10 cellular contexts compared by ENCODE assay signal in genomic region chr5:96721351-96721970, GRCh38. TPM values are rescaled to one million over a fixed set of nuclear protein-coding genes. Genes with fewer than 3 reads are reported as not detected.
DNase-seq lines count a peak whose midpoint lies in the region; ATAC-seq and TF ChIP-seq lines count a peak whose summit lies in the region.
"Had no signal": no experiment of that assay in that cellular context is flagged by ENCODE, and none has a peak within 500 bp of the region (broad histone marks: within the 10 kb centered on the region; RNA-seq: fewer than 3 reads in every experiment).

No MANE protein-coding gene starts in this region.

- peaks cover 97% of the 10 kb centered on the region for H3K79me2 ChIP-seq in GM23248 (ENCODE audit: insufficient read depth)

- H3K9ac ChIP-seq in GM23248 = no peak overlapping the region
- peak overlapping the region in 1 of 5 donors; percentile 41 for H3K9ac ChIP-seq in subcutaneous abdominal adipose tissue (ENCODE audit: low read length in 5 of 5)

- H3K9me3 ChIP-seq in GM23248 (ENCODE audit: low read depth) (no peaks in the 10 kb centered on the region), heart right ventricle (no peaks in the 10 kb centered on the region), subcutaneous abdominal adipose tissue (ENCODE audit: control insufficient read depth in 5 of 5, low read length in 5 of 5) (no peaks in the 10 kb centered on the region)
- H3K9me3 ChIP-seq: neutrophil, SJSA1 had no signal

- H3K27me3 ChIP-seq in GM23248 (replicated peaks; ENCODE audit: insufficient read depth) (no peaks in the 10 kb centered on the region), heart right ventricle (no peaks in the 10 kb centered on the region), subcutaneous abdominal adipose tissue (ENCODE audit: control insufficient read depth in 5 of 5, insufficient read depth in 4 of 5, low read length in 5 of 5) (no peaks in the 10 kb centered on the region)
- H3K27me3 ChIP-seq: neutrophil, SJSA1 had no signal

- H3K36me3 ChIP-seq in GM23248 (ENCODE audit: low read depth) (peaks cover 7% of the 10 kb centered on the region), heart right ventricle (peaks cover 0 to 42% (median 7%) of the 10 kb centered on the region in 9 donors), subcutaneous abdominal adipose tissue (ENCODE audit: control insufficient read depth in 5 of 5, insufficient read depth in 5 of 5, low read length in 5 of 5) (peaks cover 2 to 11% (median 5%) of the 10 kb centered on the region in 5 donors)

- no peaks in the 10 kb centered on the region for H4K20me1 ChIP-seq in GM23248 (ENCODE audit: insufficient read depth)

- H3K4me1 ChIP-seq in GM23248 (ENCODE audit: insufficient read depth) (peaks cover 15% of the 10 kb centered on the region), heart right ventricle (peaks cover 4 to 98% (median 66%) of the 10 kb centered on the region in 9 donors), subcutaneous abdominal adipose tissue (ENCODE audit: control insufficient read depth in 5 of 5, insufficient read depth in 5 of 5, low read length in 5 of 5) (peaks cover 5 to 40% (median 30%) of the 10 kb centered on the region in 5 donors)
- H3K4me1 ChIP-seq: SJSA1 had no signal

- H3K27ac ChIP-seq in GM23248 = peak overlapping the region; percentile 59
- H3K27ac ChIP-seq in heart right ventricle = peak overlapping the region in 7 of 10 donors; percentile 5 to 59 (median 48)
- H3K27ac ChIP-seq in subcutaneous abdominal adipose tissue (ENCODE audit: low read depth, low read length) = peak overlapping the region; percentile 45
- H3K27ac ChIP-seq: neutrophil, SJSA1 had no signal

- H3K4me3 ChIP-seq in GM23248 (no peak overlapping the region), heart right ventricle (no peak overlapping the region), subcutaneous abdominal adipose tissue (ENCODE audit: low read depth in 1 of 5, low read length in 5 of 5) (no peak overlapping the region)
- H3K4me3 ChIP-seq: SJSA1 had no signal

- no peak for TF ChIP-seq CTCF in heart right ventricle (IDR thresholded peaks at IDR 0.05)

- peak overlapping the region; percentile 27 for H3K4me2 ChIP-seq in GM23248 (ENCODE audit: unreplicated experiment)

- intact Hi-C loops in heart right ventricle (cut with DNase I) = no loop called here

- ATAC-seq in heart right ventricle (peak in 6 of 8 donors; percentile 34 to 73 (median 54)), HG02588 (IDR thresholded peaks at IDR 0.05; ENCODE audit: unreplicated experiment) (no peak), HG03342 (IDR thresholded peaks at IDR 0.05; ENCODE audit: unreplicated experiment) (no peak)

- DNase-seq in GM23248 (peak; percentile 76), amniotic epithelial cell (ENCODE audit: low read depth) (peak; percentile 38), heart right ventricle (no peak), NCI-H1092 (lab: John Stamatoyannopoulos, UW) (no peak)
- DNase-seq: NCI-H187 had no signal

- no peak overlapping the region for H2AFZ ChIP-seq in GM23248

- in situ Hi-C loops in GM23248 (cut with MboI) = no loop called here

- peaks cover 19% of the 10 kb centered on the region; the same call in 1 of the 2 replicates for H3F3A ChIP-seq in GM23248 (ENCODE audit: insufficient read depth)

- H3K9me2 ChIP-seq in GM23248 (ENCODE audit: insufficient read depth) = no peaks in the 10 kb centered on the region

RNA-seq across cellular contexts. Expression of gene CAST, which starts 59.3 kb away (rescaled TPM):
- 150 and 179 TPM in 2 replicates for total RNA-seq in GM23248 (2014; rRNA removed; shearing (Covaris generic))
- polyA plus RNA-seq in GM23248 (2016; fragmentation: Nextera tagmentation; extraction: Ambion mirVana) = 188 and 196 TPM in 2 replicates
- total RNA-seq in heart right ventricle = 100 to 1,000 TPM; 385 to 783 (median 535) TPM
- polyA plus RNA-seq in heart right ventricle = 100 to 1,000 TPM; 174 to 245 TPM

Comparison
In these comparisons a context has a peak if more than half of its experiments do, and no peak if none do; other contexts are left out.
1. DNase-seq: peak in GM23248 (single experiment) and amniotic epithelial cell (single experiment); none in heart right ventricle (0 of 2) and NCI-H1092 (single experiment).
2. ATAC-seq: peak in heart right ventricle (6 of 8); none in HG02588 (single experiment) and HG03342 (single experiment).
3. Peak in every context shown above with its lines, with median percentiles within 50 percentile points of each other: H3K27ac ChIP-seq.